16 cellular contexts compared by ENCODE assay signal in the genomic region with DNA sequence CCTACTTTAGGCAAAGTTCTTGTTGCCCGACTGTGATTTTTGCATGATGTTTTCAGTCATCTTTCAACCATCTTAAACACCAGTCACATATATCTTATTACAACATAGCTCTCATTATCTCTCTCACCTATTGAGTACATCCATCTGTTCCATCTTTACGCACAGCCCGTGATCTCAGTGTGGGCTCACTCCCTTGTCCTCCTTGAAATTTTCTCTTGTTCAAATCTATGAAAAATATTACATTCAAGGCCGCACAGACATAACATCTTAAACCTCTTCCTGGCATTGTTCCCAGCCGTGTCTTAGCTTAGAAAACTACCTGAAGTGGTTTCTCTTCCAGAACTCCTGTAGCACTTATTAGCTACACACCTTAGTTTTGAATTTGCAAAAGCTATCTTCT. TPM values are rescaled to one million over a fixed set of nuclear protein-coding genes. Genes with fewer than 3 reads are reported as not detected.
DNase-seq lines count a peak whose midpoint lies in the region; ATAC-seq and TF ChIP-seq lines count a peak whose summit lies in the region.
"Had no signal": no experiment of that assay in that cellular context is flagged by ENCODE, and none has a peak within 500 bp of the region (broad histone marks: within the 10 kb centered on the region; RNA-seq: fewer than 3 reads in every experiment).

No MANE protein-coding gene starts in this region.

- H3K27me3 ChIP-seq in transverse colon (no peaks in the 10 kb centered on the region), heart left ventricle (no peaks in the 10 kb centered on the region)
- H3K27me3 ChIP-seq: BLaER1 treated with 17β-estradiol and CSF1 and Interleukin-3, amounts not matched to agents 10 nM and 100 nM; SJCRH30 had no signal

- H3K9me3 Mint-ChIP-seq in mesothelial cell of epicardium: no peaks in the 10 kb centered on the region
- H3K9me3 Mint-ChIP-seq: H9 had no signal

- H3K36me3 ChIP-seq in transverse colon (no peaks in the 10 kb centered on the region), heart left ventricle (no peaks in the 10 kb centered on the region)

- no peaks in the 10 kb centered on the region for H3K27me3 Mint-ChIP-seq in mesothelial cell of epicardium (ENCODE audit: low read depth)

- ATAC-seq in heart left ventricle (no peak), HG03457 (IDR thresholded peaks at IDR 0.05; ENCODE audit: unreplicated experiment) (no peak)

- in situ Hi-C loops in transverse colon (cut with MboI; ENCODE audit: low pct_ligation_motif_present in 1 of 4, low pct_unique_long_range_greater_than_20kb in 1 of 4, low sequenced_read_pairs in 3 of 4): loop anchor here in 3 of 4 donors (10.0 to 25.0 kb wide), 2 partner anchors 180 to 417 kb away; no protein-coding TSS in a partner anchor

- TF ChIP-seq EP300 in transverse colon (IDR thresholded peaks at IDR 0.05; ENCODE audit: low read depth): no peak

- peaks cover 14 to 42% (median 35%) of the 10 kb centered on the region in 4 donors for H3K4me1 ChIP-seq in transverse colon
- H3K4me1 ChIP-seq in heart left ventricle: peaks cover 0 to 32% (median 7%) of the 10 kb centered on the region in 12 donors
- H3K4me1 ChIP-seq: SJCRH30 had no signal

- no peak for TF ChIP-seq POLR2A in transverse colon (IDR thresholded peaks at IDR 0.05)
- no peak for TF ChIP-seq POLR2A in heart left ventricle (IDR thresholded peaks at IDR 0.05)

- no peaks in the 10 kb centered on the region for H3K36me3 Mint-ChIP-seq in mesothelial cell of epicardium

- DNase-seq in NCI-H2171 treated with DMSO at 0.1 percent for 48 hours (lab: John Stamatoyannopoulos, UW) (peak; percentile 68), NCI-H2171 (lab: John Stamatoyannopoulos, UW) (no peak), mesothelial cell of epicardium (ENCODE audit: low spot score in 2 of 2, unreplicated experiment in 2 of 2) (no peak), transverse colon (no peak), heart left ventricle (no peak), GDM1 (lab: John Stamatoyannopoulos, UW) (no peak)
- DNase-seq: H9, NCI-H1436 treated with DMSO at 0.1 percent for 48 hours, NCI-H2081 treated with DMSO at 0.1 percent for 48 hours, NCI-H446, SJCRH30 had no signal

- H3K27ac ChIP-seq in VCaP (peak overlapping the region; percentile 86), transverse colon (peak overlapping the region; percentile 84 to 94 (median 90)), heart left ventricle (no peak overlapping the region)
- H3K27ac ChIP-seq: BLaER1 treated with 17β-estradiol and CSF1 and Interleukin-3, amounts not matched to agents 10 nM and 100 nM; SJCRH30 had no signal

- H3K4me3 Mint-ChIP-seq in mesothelial cell of epicardium: no peak overlapping the region
- H3K4me3 Mint-ChIP-seq: H9 had no signal

- intact Hi-C loops in transverse colon (cut with DNase I; ENCODE audit: low total_unique reads) (loop anchor here (10.0 kb wide), 1 partner anchor 430 kb away; no protein-coding TSS in a partner anchor), heart left ventricle (cut with DNase I) (loop anchor here in 4 of 10 donors (5.0 to 10.0 kb wide), 4 partner anchors 100 to 430 kb away; a partner anchor contains a TSS)

- WGBS in transverse colon (ENCODE audit: low coverage in 1 of 2), 2 donors: 64 to 74% methylated on average over 4 to 5 of the region's 5 CpGs
- 93 to 96% (median 94%) methylated on average over 5 of the region's 5 CpGs for WGBS in heart left ventricle, 4 donors

- H3K4me3 ChIP-seq in transverse colon (no peak overlapping the region), heart left ventricle (no peak overlapping the region)
- H3K4me3 ChIP-seq: BLaER1 treated with 17β-estradiol and CSF1 and Interleukin-3, amounts not matched to agents 10 nM and 100 nM; SJCRH30 had no signal

- peak overlapping the region; percentile 82 for H3K27ac Mint-ChIP-seq in mesothelial cell of epicardium

- H3K9me3 ChIP-seq in transverse colon: no peaks in the 10 kb centered on the region
- H3K9me3 ChIP-seq in heart left ventricle: no peaks in the 10 kb centered on the region
- H3K9me3 ChIP-seq: BLaER1 treated with 17β-estradiol and CSF1 and Interleukin-3, amounts not matched to agents 10 nM and 100 nM; SJCRH30 had no signal

- TF ChIP-seq CTCF in VCaP (conservative IDR thresholded peaks at IDR 0.05): no peak
- no peak for TF ChIP-seq CTCF in mesothelial cell of epicardium (IDR thresholded peaks at IDR 0.05; ENCODE audit: unreplicated experiment)
- no peak for TF ChIP-seq CTCF in transverse colon (IDR thresholded peaks at IDR 0.05)
- no peak for TF ChIP-seq CTCF in heart left ventricle (IDR thresholded peaks at IDR 0.05)

- H3K4me1 Mint-ChIP-seq in mesothelial cell of epicardium: peaks cover 47% of the 10 kb centered on the region

RNA-seq across cellular contexts. Expression of a gene that starts 32.6 kb away (rescaled TPM):
- total RNA-seq in mesothelial cell of epicardium (201 to 205 TPM (median 205 TPM) in 3 replicates), transverse colon (100 to 1,000 TPM in 3 of 4 donors, 10 to 100 TPM in 1; 90.0 to 311 (median 289) TPM), heart left ventricle (10 to 100 TPM; 12.7 to 29.5 (median 15.8) TPM)
- polyA plus RNA-seq in heart left ventricle: 1 to 10 TPM; 5.6 to 7.0 TPM

RNA-seq across cellular contexts. Expression of a gene that starts 40.4 kb away (rescaled TPM):
- total RNA-seq in mesothelial cell of epicardium (0.11 to 0.22 TPM in 2 of 3 replicates, not detected in the other), transverse colon (10 to 100 TPM in 3 of 4 donors, under 1 TPM in 1; 0.40 to 78.1 (median 49.0) TPM), heart left ventricle (1 to 10 TPM in 1 of 9 donors, under 1 TPM in 8; 0.12 to 2.8 (median 0.40) TPM)
- under 1 TPM; 0.22 to 0.27 TPM for polyA plus RNA-seq in heart left ventricle
- total RNA-seq: A172, H9, HT1080, SJCRH30 had no signal

RNA-seq across cellular contexts. Expression of a gene that starts 54.4 kb away (rescaled TPM):
- total RNA-seq in mesothelial cell of epicardium (0.42 TPM in 1 of 3 replicates, not detected in the others), transverse colon (not detected), heart left ventricle (not detected)
- polyA plus RNA-seq in heart left ventricle: not detected
- total RNA-seq: A172, H9, SJCRH30 had no signal

Comparison
In these comparisons a context has a peak if more than half of its experiments do, and no peak if none do; other contexts are left out.
1. H3K27ac ChIP-seq: peak in VCaP (single experiment) and transverse colon (4 of 4); none in heart left ventricle (0 of 12).